Comparison of ENCODE assay signal across 27 cellular contexts in the genomic region with DNA sequence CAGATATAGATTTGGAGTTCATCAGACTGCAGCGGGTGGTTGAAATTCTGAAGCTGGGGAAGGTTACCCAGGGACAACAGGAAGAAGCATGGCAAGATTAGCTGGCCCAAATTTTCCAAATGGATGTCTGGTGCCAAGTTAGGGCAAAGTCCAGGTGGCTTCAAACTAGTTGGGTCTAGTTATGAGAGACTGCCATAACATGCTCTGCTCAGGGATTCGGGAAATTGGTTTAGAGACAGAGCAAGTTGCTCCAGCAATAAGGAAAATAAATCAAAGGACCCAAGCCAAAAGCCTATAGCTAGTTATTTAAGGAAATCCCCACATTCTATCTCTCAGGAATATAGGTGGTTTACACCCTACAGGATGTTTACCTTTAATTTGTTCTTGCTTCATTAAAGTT.
DNase-seq lines count a peak whose midpoint lies in the region; ATAC-seq and TF ChIP-seq lines count a peak whose summit lies in the region.
"Had no signal": no experiment of that assay in that cellular context is flagged by ENCODE, and none has a peak within 500 bp of the region (broad histone marks: within the 10 kb centered on the region; RNA-seq: fewer than 3 reads in every experiment).

No MANE protein-coding gene starts in this region.

- H3K9me3 ChIP-seq in esophagus muscularis mucosa (no peaks in the 10 kb centered on the region), transverse colon (no peaks in the 10 kb centered on the region), heart left ventricle (no peaks in the 10 kb centered on the region)
- H3K9me3 ChIP-seq in naive thymus-derived CD4-positive, alpha-beta T cell (ENCODE audit: control insufficient read depth in 2 of 3, low read length in 3 of 3), result no peaks in the 10 kb centered on the region
- H3K9me3 ChIP-seq: BE2C, HAP-1, MG63, SJSA1 had no signal

- H3K4me1 Mint-ChIP-seq in stimulated activated naive CD8-positive, alpha-beta T cell treated with anti-CD3 and anti-CD28 coated beads, Interleukin-15, Interleukin-2, amounts not matched to agents 100 ng/mL and 50 ng/mL, for 24 hours (ENCODE audit: low read depth), result peaks cover 4% of the 10 kb centered on the region
- peaks cover 5 to 37% (median 21%) of the 10 kb centered on the region in 7 donors for H3K4me1 Mint-ChIP-seq in naive thymus-derived CD4-positive, alpha-beta T cell

- H2AK5ac ChIP-seq in mesendoderm (ENCODE audit: low read length), result no peak overlapping the region

- H3K18ac ChIP-seq in mesendoderm (ENCODE audit: low read length), result no peak overlapping the region

- peaks cover 8% of the 10 kb centered on the region for H3K9me3 Mint-ChIP-seq in stimulated activated naive CD8-positive, alpha-beta T cell treated with anti-CD3 and anti-CD28 coated beads, Interleukin-15, Interleukin-2, amounts not matched to agents 100 ng/mL and 50 ng/mL, for 24 hours
- peaks cover 0 to 14% (median 0%) of the 10 kb centered on the region in 11 donors for H3K9me3 Mint-ChIP-seq in naive thymus-derived CD4-positive, alpha-beta T cell

- H3K27me3 Mint-ChIP-seq in stimulated activated naive CD8-positive, alpha-beta T cell treated with anti-CD3 and anti-CD28 coated beads, Interleukin-15, Interleukin-2, amounts not matched to agents 100 ng/mL and 50 ng/mL, for 24 hours, result no peaks in the 10 kb centered on the region
- no peaks in the 10 kb centered on the region for H3K27me3 Mint-ChIP-seq in naive thymus-derived CD4-positive, alpha-beta T cell

- H2BK15ac ChIP-seq in mesendoderm (replicated peaks; ENCODE audit: low read depth), result no peak overlapping the region

- no peak for DNase-seq in stimulated activated naive CD8-positive, alpha-beta T cell treated with anti-CD3 and anti-CD28 coated beads, Interleukin-15, Interleukin-2, amounts not matched to agents 100 U/mL and 50 U/mL, for 24 hours
- DNase-seq in esophagus muscularis mucosa (ENCODE audit: extremely low spot score), result peak; percentile 31
- DNase-seq in mucosa of gallbladder (ENCODE audit: low spot score), result peak; percentile 14
- peak; percentile 12 for DNase-seq in transverse colon
- DNase-seq in heart left ventricle, result no peak
- no peak for DNase-seq in mesendoderm
- no peak for DNase-seq in naive thymus-derived CD4-positive, alpha-beta T cell
- DNase-seq: 8988T; ACHN; BE2C; Calu3; DMS153; DND-41; GOT3; KBM-7; MG63; NCI-H1105 treated with DMSO at 0.1 percent for 48 hours; NCI-H146; NCI-H1930; NCI-H2107; NCI-H526; NK-92 treated with Interleukin-12 subunit alpha and Interleukin-12 subunit beta, amount 100 ng/mL, for 24 hours; PC-9; Right ventricle myocardium superior had no signal

- H2BK120ac ChIP-seq in mesendoderm (ENCODE audit: low read depth, low read length), result no peak overlapping the region

- H3K27ac ChIP-seq in esophagus muscularis mucosa (replicated peaks in 1 of 4), result no peak overlapping the region
- H3K27ac ChIP-seq in transverse colon, result peak overlapping the region in 1 of 4 donors; percentile 5
- H3K27ac ChIP-seq in heart left ventricle, result no peak overlapping the region
- H3K27ac ChIP-seq in mesendoderm (ENCODE audit: low read depth, low read length), result no peak overlapping the region
- no peak overlapping the region for H3K27ac ChIP-seq in naive thymus-derived CD4-positive, alpha-beta T cell (ENCODE audit: low read depth, low read length)
- H3K27ac ChIP-seq: PC-9, SJSA1 had no signal

- H2BK5ac ChIP-seq in mesendoderm (ENCODE audit: low read length), result no peak overlapping the region

- no peak overlapping the region for H3K9ac ChIP-seq in mesendoderm (ENCODE audit: low read length)

- H3K36me3 Mint-ChIP-seq in stimulated activated naive CD8-positive, alpha-beta T cell treated with anti-CD3 and anti-CD28 coated beads, Interleukin-15, Interleukin-2, amounts not matched to agents 100 ng/mL and 50 ng/mL, for 24 hours (ENCODE audit: low read depth), result no peaks in the 10 kb centered on the region
- peaks cover 0 to 9% (median 0%) of the 10 kb centered on the region in 5 donors for H3K36me3 Mint-ChIP-seq in naive thymus-derived CD4-positive, alpha-beta T cell

- H3K4me2 ChIP-seq in mesendoderm (ENCODE audit: low read length), result no peak overlapping the region
- H3K4me2 ChIP-seq: PC-9 had no signal

- H3K79me2 ChIP-seq in mesendoderm (ENCODE audit: control insufficient read depth, insufficient read depth, low read length), result no peaks in the 10 kb centered on the region

- no peak for TF ChIP-seq CTCF in esophagus muscularis mucosa (IDR thresholded peaks at IDR 0.05)
- TF ChIP-seq CTCF in transverse colon (IDR thresholded peaks at IDR 0.05), result no peak
- TF ChIP-seq CTCF in heart left ventricle (IDR thresholded peaks at IDR 0.05), result no peak

- no peak overlapping the region for H3K4ac ChIP-seq in mesendoderm (ENCODE audit: low read depth, low read length)

- H3K4me3 ChIP-seq in esophagus muscularis mucosa (no peak overlapping the region), transverse colon (no peak overlapping the region), heart left ventricle (no peak overlapping the region), mesendoderm (ENCODE audit: low read length) (no peak overlapping the region)
- no peak overlapping the region for H3K4me3 ChIP-seq in naive thymus-derived CD4-positive, alpha-beta T cell (ENCODE audit: low read length)
- H3K4me3 ChIP-seq: HAP-1, MG63, PC-9, SJSA1 had no signal

- ATAC-seq in stimulated activated naive CD8-positive, alpha-beta T cell treated with anti-CD3 and anti-CD28 coated beads, Interleukin-15, Interleukin-2, amounts not matched to agents 100 U/mL and 50 U/mL, for 24 hours, result no peak
- ATAC-seq in heart left ventricle, result no peak
- no peak for ATAC-seq in naive thymus-derived CD4-positive, alpha-beta T cell

- intact Hi-C loops in esophagus muscularis mucosa (cut with DNase I), result no loop called here
- intact Hi-C loops in transverse colon (cut with DNase I; ENCODE audit: low total_unique reads), result no loop called here
- intact Hi-C loops in heart left ventricle (cut with DNase I), result no loop called here
- intact Hi-C loops in naive thymus-derived CD4-positive, alpha-beta T cell (cut with micrococcal nuclease), result loop anchor here in 1 of 2 donors (2.0 kb wide), 2 partner anchors 13 to 15 kb away; no protein-coding TSS in a partner anchor

- no peak overlapping the region for H4K5ac ChIP-seq in mesendoderm (ENCODE audit: low read length)

- no peaks in the 10 kb centered on the region for H3K36me3 ChIP-seq in esophagus muscularis mucosa
- no peaks in the 10 kb centered on the region for H3K36me3 ChIP-seq in transverse colon
- H3K36me3 ChIP-seq in heart left ventricle, result no peaks in the 10 kb centered on the region
- H3K36me3 ChIP-seq in mesendoderm (ENCODE audit: control insufficient read depth, insufficient read depth, low read length), result no peaks in the 10 kb centered on the region
- no peaks in the 10 kb centered on the region for H3K36me3 ChIP-seq in naive thymus-derived CD4-positive, alpha-beta T cell (ENCODE audit: control insufficient read depth in 2 of 3, insufficient read depth in 3 of 3, low read length in 3 of 3)
- H3K36me3 ChIP-seq: BE2C, HAP-1, MG63, SJSA1 had no signal

- H3K4me1 ChIP-seq in esophagus muscularis mucosa, result no peaks in the 10 kb centered on the region
- no peaks in the 10 kb centered on the region for H3K4me1 ChIP-seq in transverse colon
- no peaks in the 10 kb centered on the region for H3K4me1 ChIP-seq in heart left ventricle
- no peaks in the 10 kb centered on the region for H3K4me1 ChIP-seq in mesendoderm (ENCODE audit: control insufficient read depth, low read depth, low read length)
- no peaks in the 10 kb centered on the region for H3K4me1 ChIP-seq in naive thymus-derived CD4-positive, alpha-beta T cell (ENCODE audit: control insufficient read depth in 2 of 2, insufficient read depth in 2 of 2, low read length in 2 of 2)
- H3K4me1 ChIP-seq: BE2C, HAP-1, SJSA1 had no signal

- H3K4me3 Mint-ChIP-seq in stimulated activated naive CD8-positive, alpha-beta T cell treated with anti-CD3 and anti-CD28 coated beads, Interleukin-15, Interleukin-2, amounts not matched to agents 100 ng/mL and 50 ng/mL, for 24 hours, result no peak overlapping the region
- H3K4me3 Mint-ChIP-seq in naive thymus-derived CD4-positive, alpha-beta T cell, result no peak overlapping the region

- no peak for TF ChIP-seq POLR2A in esophagus muscularis mucosa (IDR thresholded peaks at IDR 0.05; ENCODE audit: low read depth)
- no peak for TF ChIP-seq POLR2A in transverse colon (IDR thresholded peaks at IDR 0.05)
- no peak for TF ChIP-seq POLR2A in heart left ventricle (IDR thresholded peaks at IDR 0.05)

- H3K79me1 ChIP-seq in mesendoderm (ENCODE audit: low read length), result no peaks in the 10 kb centered on the region

- CTCF ChIA-PET in naive thymus-derived CD4-positive, alpha-beta T cell (lab: Charles Lee), result interaction anchor here (0.8 kb wide), 1 partner anchor 12 kb away, joined by 3 read pairs; no protein-coding TSS in a partner anchor

- H3K23ac ChIP-seq in mesendoderm (ENCODE audit: low read length), result no peak overlapping the region

- H4K8ac ChIP-seq in mesendoderm (ENCODE audit: low read depth, low read length), result no peak overlapping the region

- in situ Hi-C loops in transverse colon (cut with MboI; ENCODE audit: low pct_ligation_motif_present in 1 of 4, low pct_unique_long_range_greater_than_20kb in 1 of 4, low sequenced_read_pairs in 3 of 4), result no loop called here

- no peak overlapping the region for H3K56ac ChIP-seq in mesendoderm (ENCODE audit: low read length)

- 92% methylated on average over 2 of the region's 2 CpGs for WGBS in esophagus muscularis mucosa
- 54 to 100% methylated on average over 1 to 2 of the region's 2 CpGs for WGBS in transverse colon (ENCODE audit: low coverage in 1 of 2), 2 donors
- 94 to 97% (median 96%) methylated on average over 2 of the region's 2 CpGs for WGBS in heart left ventricle, 4 donors
- WGBS in mesendoderm (ENCODE audit: extremely low coverage, insufficient coverage, low lambda C conversion rate), result no CpG with 5 or more reads among the region's 2 CpGs

- H3K27me3 ChIP-seq in esophagus muscularis mucosa (no peaks in the 10 kb centered on the region), transverse colon (no peaks in the 10 kb centered on the region), heart left ventricle (no peaks in the 10 kb centered on the region), mesendoderm (ENCODE audit: insufficient read depth, low read length, poor library complexity) (no peaks in the 10 kb centered on the region)
- no peaks in the 10 kb centered on the region for H3K27me3 ChIP-seq in naive thymus-derived CD4-positive, alpha-beta T cell (ENCODE audit: control insufficient read depth in 2 of 2, insufficient read depth in 2 of 2, low read length in 2 of 2)
- H3K27me3 ChIP-seq: BE2C, MG63, SJSA1 had no signal

- H3K27ac Mint-ChIP-seq in stimulated activated naive CD8-positive, alpha-beta T cell treated with anti-CD3 and anti-CD28 coated beads, Interleukin-15, Interleukin-2, amounts not matched to agents 100 ng/mL and 50 ng/mL, for 24 hours, result peak overlapping the region; percentile 13
- H3K27ac Mint-ChIP-seq in naive thymus-derived CD4-positive, alpha-beta T cell, result peak overlapping the region in 2 of 9 donors; percentile 2 to 29

- POLR2A ChIA-PET in naive thymus-derived CD4-positive, alpha-beta T cell (lab: Charles Lee), result interaction anchor here (0.7 to 2.5 kb wide), 2 partner anchors 126 to 635 kb away, joined by 4 to 8 read pairs; partner anchors contain the start of gene BTG1

- TF ChIP-seq EP300 in esophagus muscularis mucosa (IDR thresholded peaks at IDR 0.05) (no peak), transverse colon (IDR thresholded peaks at IDR 0.05; ENCODE audit: low read depth) (no peak)

Comparison
In these comparisons a context has a peak if more than half of its experiments do, and no peak if none do; other contexts are left out.
1. DNase-seq: peak in esophagus muscularis mucosa (single experiment), mucosa of gallbladder (single experiment) and transverse colon (single experiment); none in stimulated activated naive CD8-positive, alpha-beta T cell treated with anti-CD3 and anti-CD28 coated beads, Interleukin-15, Interleukin-2, amounts not matched to agents 100 U/mL and 50 U/mL, for 24 hours (single experiment), heart left ventricle (0 of 5), mesendoderm (single experiment) and naive thymus-derived CD4-positive, alpha-beta T cell (0 of 9).